20 cellular contexts compared by ENCODE assay signal in genomic region chr2:121955313-121956211, GRCh38.
DNase-seq lines count a peak whose midpoint lies in the region; ATAC-seq and TF ChIP-seq lines count a peak whose summit lies in the region.
"Had no signal": no experiment of that assay in that cellular context is flagged by ENCODE, and none has a peak within 500 bp of the region (broad histone marks: within the 10 kb centered on the region; RNA-seq: fewer than 3 reads in every experiment).

No MANE protein-coding gene starts in this region.

- TF ChIP-seq CTCF in tibial artery (IDR thresholded peaks at IDR 0.05), result no peak

- ATAC-seq in GM18867 (IDR thresholded peaks at IDR 0.05; ENCODE audit: unreplicated experiment), result no peak
- ATAC-seq: activated CD8-positive, alpha-beta T cell treated with anti-CD3 and anti-CD28 coated beads for 36 hours; activated T-cell treated with anti-CD3 and anti-CD28 coated beads, Interleukin-2, amount 50 U/mL, for 4 hours; natural killer cell treated with Interleukin-12 subunit alpha and Interleukin-12 subunit beta and Interleukin-15 and Interleukin-18, amount 100 ng/mL, for 72 hours had no signal

- intact Hi-C loops in tibial artery (cut with DNase I; ENCODE audit: low total_unique reads), result no loop called here

- no peaks in the 10 kb centered on the region for H3K9me3 ChIP-seq in tibial artery

- H3K4me3 ChIP-seq in H7 (ENCODE audit: insufficient read depth, low read depth, low read length) (no peak overlapping the region), tibial artery (no peak overlapping the region)
- H3K4me3 ChIP-seq: smooth muscle cell had no signal

- no peak overlapping the region for H3K27ac ChIP-seq in tibial artery

- H3K36me3 ChIP-seq in H7 (replicated peaks; ENCODE audit: control insufficient read depth, insufficient read depth, low read length) (no peaks in the 10 kb centered on the region), tibial artery (no peaks in the 10 kb centered on the region)

- no peaks in the 10 kb centered on the region for H3K4me1 ChIP-seq in tibial artery

- peak; percentile 96 for DNase-seq in COR-L47 (lab: John Stamatoyannopoulos, UW)
- DNase-seq in H7, result peak; percentile 37
- peak; percentile 84 for DNase-seq in NCI-H345 treated with DMSO at 0.1 percent for 48 hours (lab: John Stamatoyannopoulos, UW; ENCODE audit: unreplicated experiment)
- peak; percentile 13 for DNase-seq in glomerular visceral epithelial cell (ENCODE audit: extremely low spot score)
- DNase-seq in NOMO-1 treated with DMSO at 0.1 percent for 48 hours (lab: John Stamatoyannopoulos, UW; ENCODE audit: unreplicated experiment), result no peak
- no peak for DNase-seq in AG20443 (ENCODE audit: low spot score)
- no peak for DNase-seq in tibial artery
- DNase-seq: activated CD4-positive, CD25-positive, alpha-beta regulatory T cell; activated CD8-positive, alpha-beta T cell treated with anti-CD3 and anti-CD28 coated beads for 36 hours; activated naive CD4-positive, alpha-beta T cell treated with anti-CD3 and anti-CD28 coated beads, Interleukin-2, amount 50 U/mL, for 16 hours; activated T-cell treated with anti-CD3 and anti-CD28 coated beads, Interleukin-2, amount 50 U/mL, for 4 hours; Calu3; hippocampal formation; mesendoderm; Right ventricle myocardium superior; stimulated activated CD4-positive, alpha-beta T cell treated with anti-CD3 and anti-CD28 coated beads, Interleukin-4, amount 100 ng/mL, for 4 hours; substantia nigra had no signal

- H3K27me3 ChIP-seq in H7 (ENCODE audit: control insufficient read depth, insufficient read depth, low read length) (no peaks in the 10 kb centered on the region), tibial artery (no peaks in the 10 kb centered on the region)

Comparison
In these comparisons a context has a peak if more than half of its experiments do, and no peak if none do; other contexts are left out.
1. DNase-seq: peak in COR-L47 (single experiment), H7 (single experiment), NCI-H345 treated with DMSO at 0.1 percent for 48 hours (single experiment) and glomerular visceral epithelial cell (single experiment); none in NOMO-1 treated with DMSO at 0.1 percent for 48 hours (single experiment), AG20443 (single experiment) and tibial artery (0 of 2).